8 cellular contexts compared by ENCODE assay signal in genomic region chr1:182603646-182604127, GRCh38. TPM values are rescaled to one million over a fixed set of nuclear protein-coding genes. Genes with fewer than 3 reads are reported as not detected.
DNase-seq lines count a peak whose midpoint lies in the region; ATAC-seq and TF ChIP-seq lines count a peak whose summit lies in the region.

No MANE protein-coding gene starts in this region.

- peak; percentile 43 for DNase-seq in NCI-H345 (lab: John Stamatoyannopoulos, UW)
- DNase-seq in NCI-H345 treated with DMSO at 0.1 percent for 48 hours (lab: John Stamatoyannopoulos, UW; ENCODE audit: unreplicated experiment) = no peak
- DNase-seq in astrocyte of the cerebellum (ENCODE audit: low read depth) = no peak
- no peak for DNase-seq in mucosa of gallbladder (ENCODE audit: low spot score)
- DNase-seq in GM10248 (ENCODE audit: extremely low spot score) = no peak
- no peak for DNase-seq in T1000 (lab: John Stamatoyannopoulos, UW)

- CTCF ChIA-PET in GM10248 (lab: Yijun Ruan, JAX) = interaction anchor here (0.9 to 41.1 kb wide), 6 partner anchors 10 to 183 kb away, joined by 3 to 1252 read pairs (median 5); partner anchors contain the start of gene NPL

- H3K36me3 ChIP-seq in mesodermal cell (ENCODE audit: control insufficient read depth, insufficient read depth, low read length) = peaks cover 3% of the 10 kb centered on the region

- H3K4me1 ChIP-seq in mesodermal cell (ENCODE audit: control insufficient read depth, insufficient read depth, low read length, poor library complexity, severe bottlenecking) = peaks cover 5% of the 10 kb centered on the region

- H3K27ac ChIP-seq in mesodermal cell (ENCODE audit: low read depth, low read length, severe bottlenecking) = no peak overlapping the region

- in situ Hi-C loops in astrocyte of the cerebellum (cut with HindIII; ENCODE audit: low sequenced_read_pairs) = no loop called here

- no peaks in the 10 kb centered on the region for H3K9me3 ChIP-seq in mesodermal cell (ENCODE audit: control insufficient read depth, low read length)

- H3K4me3 ChIP-seq in astrocyte of the cerebellum (ENCODE audit: low read depth, low read length) = peak overlapping the region; percentile 38
- peak overlapping the region; percentile 27 for H3K4me3 ChIP-seq in mesodermal cell (ENCODE audit: extremely low read depth, insufficient read depth, low read length, poor library complexity, severe bottlenecking)

- ATAC-seq in HG02973 (IDR thresholded peaks at IDR 0.05; ENCODE audit: unreplicated experiment) = peak; percentile 4

- 27 to 32% methylated on average over 6 to 9 of the region's 9 CpGs for WGBS in mesodermal cell (ENCODE audit: insufficient coverage in 2 of 2), 2 experiments

- TF ChIP-seq CTCF in astrocyte of the cerebellum (IDR thresholded peaks at IDR 0.05; ENCODE audit: low read depth, low read length, missing control alignments) (no peak), GM10248 (IDR thresholded peaks at IDR 0.05; ENCODE audit: control extremely low read depth, extremely low read depth, low read depth, missing control alignments) (no peak)

- POLR2A ChIA-PET in GM10248 (lab: Yijun Ruan, JAX) = interaction anchor here (0.6 to 2.3 kb wide), 8 partner anchors 8 to 459 kb away, joined by 3 to 20 read pairs (median 4); partner anchors contain the start of gene RNASEL

RNA-seq across cellular contexts. Expression of gene RGS16, which starts 0.5 kb away (rescaled TPM):
- 7.3 TPM for polyA plus RNA-seq in mesodermal cell (2013, experiment 1 of 2)
- polyA plus RNA-seq in mesodermal cell (2013, experiment 2 of 2) = 6.6 TPM
- 5.8 TPM for total RNA-seq in mucosa of gallbladder

RNA-seq across cellular contexts. Expression of gene RNASEL, which starts 14.6 kb away (rescaled TPM):
- 2.1 TPM for polyA plus RNA-seq in mesodermal cell (2013, experiment 1 of 2)
- polyA plus RNA-seq in mesodermal cell (2013, experiment 2 of 2) = 2.5 TPM
- total RNA-seq in mucosa of gallbladder = 16.7 TPM
